In genomic region chr4:22515145-22515887, GRCh38 we compare ENCODE assay signal across 8 cellular contexts. TPM values are rescaled to one million over a fixed set of nuclear protein-coding genes. Genes with fewer than 3 reads are reported as not detected.
DNase-seq lines count a peak whose midpoint lies in the region; ATAC-seq and TF ChIP-seq lines count a peak whose summit lies in the region.

No MANE protein-coding gene starts in this region.

- peaks cover 16 to 32% of the 10 kb centered on the region in 2 donors for H3K27me3 Mint-ChIP-seq in CD8-positive, alpha-beta memory T cell
- peaks cover 7% of the 10 kb centered on the region for H3K27me3 Mint-ChIP-seq in endothelial cell (ENCODE audit: unreplicated experiment)

- no peak overlapping the region for H3K27ac ChIP-seq in CD8-positive, alpha-beta memory T cell (ENCODE audit: low read depth, low read length)

- no peaks in the 10 kb centered on the region for H3K27me3 ChIP-seq in CD8-positive, alpha-beta memory T cell (ENCODE audit: insufficient read depth, low read length, poor library complexity, severe bottlenecking)

- peak in 1 of 5 donors; percentile 23 for DNase-seq in CD8-positive, alpha-beta memory T cell
- DNase-seq in NCI-H1417 treated with DMSO at 0.1 percent for 48 hours (lab: John Stamatoyannopoulos, UW), result peak; percentile 48
- peak; percentile 55 for DNase-seq in endothelial cell (ENCODE audit: low spot score)
- DNase-seq in medulla oblongata (ENCODE audit: extremely low spot score), result peak; percentile 59
- DNase-seq in stimulated activated CD8-positive, alpha-beta memory T cell treated with anti-CD3 and anti-CD28 coated beads, Interleukin-12 subunit alpha, Interleukin-12 subunit beta, amount 100 ng/mL, for 4 hours (ENCODE audit: low read depth), result peak; percentile 4

- no peaks in the 10 kb centered on the region for H3K9me3 ChIP-seq in CD8-positive, alpha-beta memory T cell (ENCODE audit: low read length)

- POLR2A ChIA-PET in CD8-positive, alpha-beta memory T cell (lab: Charles Lee), result no interaction called here

- H3K4me3 ChIP-seq in CD8-positive, alpha-beta memory T cell (ENCODE audit: low read length), result peak overlapping the region; percentile 60
- H3K4me3 ChIP-seq in WI38 (ENCODE audit: low read depth, low read length), result peak overlapping the region; percentile 76

- no peaks in the 10 kb centered on the region for H3K36me3 Mint-ChIP-seq in CD8-positive, alpha-beta memory T cell
- no peaks in the 10 kb centered on the region for H3K36me3 Mint-ChIP-seq in endothelial cell (ENCODE audit: low read depth, unreplicated experiment)

- ATAC-seq in GM21786 (IDR thresholded peaks at IDR 0.05; ENCODE audit: unreplicated experiment), result peak; percentile 33
- ATAC-seq in HG03159 (IDR thresholded peaks at IDR 0.05; ENCODE audit: unreplicated experiment), result no peak

- peaks cover 3% of the 10 kb centered on the region for H3K4me1 ChIP-seq in CD8-positive, alpha-beta memory T cell (ENCODE audit: insufficient read depth, low read length)

- CTCF ChIA-PET in CD8-positive, alpha-beta memory T cell (lab: Charles Lee), result no interaction called here

- peak overlapping the region; percentile 41 to 82 (median 59) for H3K4me3 Mint-ChIP-seq in CD8-positive, alpha-beta memory T cell
- H3K4me3 Mint-ChIP-seq in endothelial cell (ENCODE audit: unreplicated experiment), result peak overlapping the region; percentile 98

- H3K9me3 Mint-ChIP-seq in CD8-positive, alpha-beta memory T cell, result peaks cover 0 to 24% (median 8%) of the 10 kb centered on the region in 5 donors
- no peaks in the 10 kb centered on the region for H3K9me3 Mint-ChIP-seq in endothelial cell (ENCODE audit: unreplicated experiment)

- TF ChIP-seq CTCF in WI38 (IDR thresholded peaks at IDR 0.05; ENCODE audit: low read depth, low read length), result no peak
- TF ChIP-seq CTCF in endothelial cell (IDR thresholded peaks at IDR 0.05; ENCODE audit: unreplicated experiment), result no peak

- no peaks in the 10 kb centered on the region for H3K36me3 ChIP-seq in CD8-positive, alpha-beta memory T cell (ENCODE audit: insufficient read depth, low read length)

- H3K27ac Mint-ChIP-seq in CD8-positive, alpha-beta memory T cell, result peak overlapping the region in 2 of 8 donors; percentile 6 to 38
- peak overlapping the region; percentile 72 for H3K27ac Mint-ChIP-seq in endothelial cell (ENCODE audit: unreplicated experiment)

- H3K4me1 Mint-ChIP-seq in CD8-positive, alpha-beta memory T cell, result peaks cover 0 to 6% (median 0%) of the 10 kb centered on the region in 3 donors
- peaks cover 17% of the 10 kb centered on the region for H3K4me1 Mint-ChIP-seq in endothelial cell (ENCODE audit: unreplicated experiment)

RNA-seq across cellular contexts. Expression of gene ADGRA3, which starts 0.6 kb away (rescaled TPM):
- total RNA-seq in CD8-positive, alpha-beta memory T cell, result 1 to 10 TPM; 2.1 to 2.2 TPM
- 0.32 TPM for polyA plus RNA-seq in CD8-positive, alpha-beta memory T cell
- total RNA-seq in endothelial cell (ENCODE audit: unreplicated experiment), result 20.1 TPM
